In the genomic region with DNA sequence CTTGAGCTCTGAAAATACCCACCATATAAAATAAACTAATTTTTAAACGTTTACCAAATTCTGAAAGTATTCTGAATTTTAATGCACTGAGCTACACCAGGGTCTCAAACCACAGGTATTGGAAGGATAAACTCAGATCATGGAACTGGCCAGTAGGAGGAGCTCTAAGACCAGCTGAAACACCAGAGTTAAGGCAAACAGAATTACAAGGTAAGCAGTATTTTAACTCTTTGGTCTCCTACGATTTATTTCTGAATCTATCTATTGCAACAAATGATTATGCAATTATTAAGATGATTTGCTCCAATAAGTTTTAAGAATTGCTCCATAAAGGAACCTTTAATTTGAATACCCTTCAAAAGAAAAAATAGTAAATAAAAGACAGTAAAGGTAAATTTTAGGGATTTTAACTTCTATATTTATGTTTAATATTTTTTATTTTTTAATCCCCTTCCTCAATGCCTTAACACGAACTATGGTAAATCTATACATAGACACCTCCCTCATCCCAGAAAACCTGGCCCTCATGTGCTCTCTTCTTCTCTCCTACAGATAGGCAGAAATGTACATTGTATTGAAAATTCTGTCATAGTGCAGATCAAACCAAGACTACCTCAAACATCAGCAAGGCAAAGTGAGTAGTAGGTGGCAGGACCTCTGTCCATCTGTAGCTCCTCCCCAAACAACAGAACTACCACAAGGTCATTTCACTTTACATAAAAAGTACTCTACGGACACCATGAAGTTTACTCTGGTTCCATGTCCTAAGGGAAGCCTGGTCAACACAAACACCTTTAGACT, we compare ENCODE assay signal across 9 cellular contexts. TPM values are rescaled to one million over a fixed set of nuclear protein-coding genes. Genes with fewer than 3 reads are reported as not detected.
DNase-seq lines count a peak whose midpoint lies in the region; TF ChIP-seq lines count a peak whose summit lies in the region.
"Had no signal": no experiment of that assay in that cellular context is flagged by ENCODE, and none has a peak within 500 bp of the region (broad histone marks: within the 10 kb centered on the region; RNA-seq: fewer than 3 reads in every experiment).

No MANE protein-coding gene starts in this region.

- TF ChIP-seq CTCF in GM06990 (IDR thresholded peaks at IDR 0.05; ENCODE audit: insufficient read depth, low read length, poor library complexity, severe bottlenecking), result peak; percentile 71
- peak; percentile 96 for TF ChIP-seq CTCF in Loucy (conservative IDR thresholded peaks at IDR 0.05; ENCODE audit: low read length)
- TF ChIP-seq CTCF in prostate gland (IDR thresholded peaks at IDR 0.05), result peak; percentile 72 to 93 (median 88)

- H3K9ac ChIP-seq in Loucy (ENCODE audit: low read depth, low read length, poor library complexity, severe bottlenecking), result no peak overlapping the region

- H3K9me2 ChIP-seq in Loucy (replicated peaks; ENCODE audit: low read depth, low read length), result no peaks in the 10 kb centered on the region

- 29% methylated on average over 4 of the region's 4 CpGs for WGBS in prostate gland

- H3K4me2 ChIP-seq in Loucy (ENCODE audit: low read depth, low read length, poor library complexity, severe bottlenecking), result no peak overlapping the region

- CTCF ChIA-PET in activated naive CD4-positive, alpha-beta T cell treated with anti-CD3 and anti-CD28 coated beads for 36 hours (lab: Charles Lee), result interaction anchor here (0.6 to 9.2 kb wide), 27 partner anchors 9 to 803 kb away, joined by 3 to 104 read pairs (median 4); partner anchors contain the start of gene MED23

- H3K36me3 ChIP-seq in GM06990 (ENCODE audit: control insufficient read depth, insufficient read depth, low read length) (no peaks in the 10 kb centered on the region), H7 (replicated peaks; ENCODE audit: control insufficient read depth, insufficient read depth, low read length) (no peaks in the 10 kb centered on the region; the same call in none of the 2 replicates), Loucy (ENCODE audit: insufficient read depth, low read length) (peaks cover 43% of the 10 kb centered on the region; the same call in 1 of the 2 replicates), prostate gland (no peaks in the 10 kb centered on the region)

- H4K20me1 ChIP-seq in Loucy (ENCODE audit: insufficient read depth, low read length, poor library complexity, severe bottlenecking), result no peaks in the 10 kb centered on the region

- H3K9me3 ChIP-seq in Loucy (ENCODE audit: insufficient read depth, low read depth, low read length) (no peaks in the 10 kb centered on the region), prostate gland (no peaks in the 10 kb centered on the region)

- intact Hi-C loops in activated naive CD4-positive, alpha-beta T cell treated with anti-CD3 and anti-CD28 coated beads for 36 hours (cut with micrococcal nuclease), result loop anchor here (1.0 to 10.0 kb wide), 7 partner anchors 177 to 1029 kb away; partner anchors contain the start of genes EPB41L2 and MED23
- intact Hi-C loops in prostate gland (cut with DNase I), result loop anchor here (2.0 to 10.0 kb wide), 4 partner anchors 182 to 709 kb away; no protein-coding TSS in a partner anchor

- H3K79me2 ChIP-seq in Loucy (ENCODE audit: insufficient read depth, low read length), result no peaks in the 10 kb centered on the region

- no peaks in the 10 kb centered on the region for H3K27me3 Mint-ChIP-seq in activated naive CD4-positive, alpha-beta T cell treated with anti-CD3 and anti-CD28 coated beads for 36 hours (ENCODE audit: low read depth)

- TF ChIP-seq POLR2A in prostate gland (IDR thresholded peaks at IDR 0.05), result no peak

- no peaks in the 10 kb centered on the region for H3K4me1 Mint-ChIP-seq in activated naive CD4-positive, alpha-beta T cell treated with anti-CD3 and anti-CD28 coated beads for 36 hours (ENCODE audit: low read depth)

- H2AFZ ChIP-seq in Loucy (ENCODE audit: low read length), result no peak overlapping the region

- no peak overlapping the region for H3K27ac Mint-ChIP-seq in activated naive CD4-positive, alpha-beta T cell treated with anti-CD3 and anti-CD28 coated beads for 36 hours

- DNase-seq in GM06990 (ENCODE audit: extremely low read depth, insufficient read length) (no peak), H7 (peak; percentile 27), SK-MEL-5 (ENCODE audit: low read depth, low spot score) (peak; percentile 86), glomerular endothelial cell (ENCODE audit: extremely low read depth, low read depth, low spot score) (peak; percentile 80), prostate gland (ENCODE audit: low spot score) (peak; percentile 77), cortex of kidney (lab: John Stamatoyannopoulos, UW) (no peak)
- peak; percentile 86 for DNase-seq in activated naive CD4-positive, alpha-beta T cell treated with anti-CD3 and anti-CD28 coated beads for 36 hours

- H3K9me3 Mint-ChIP-seq in activated naive CD4-positive, alpha-beta T cell treated with anti-CD3 and anti-CD28 coated beads for 36 hours, result no peaks in the 10 kb centered on the region

- H3K27me3 ChIP-seq in GM06990 (replicated peaks; ENCODE audit: control insufficient read depth, insufficient read depth, low read length) (no peaks in the 10 kb centered on the region), H7 (ENCODE audit: control insufficient read depth, insufficient read depth, low read length) (no peaks in the 10 kb centered on the region), Loucy (ENCODE audit: insufficient read depth, low read length, poor library complexity, severe bottlenecking) (no peaks in the 10 kb centered on the region), prostate gland (replicated peaks; ENCODE audit: insufficient read depth) (no peaks in the 10 kb centered on the region)

- H3K4me3 Mint-ChIP-seq in activated naive CD4-positive, alpha-beta T cell treated with anti-CD3 and anti-CD28 coated beads for 36 hours, result no peak overlapping the region

- no peaks in the 10 kb centered on the region for H3F3A ChIP-seq in Loucy (ENCODE audit: low read depth)

- H3K27ac ChIP-seq in prostate gland, result no peak overlapping the region

- H3K4me1 ChIP-seq in Loucy (ENCODE audit: insufficient read depth, low read length, poor library complexity, severe bottlenecking), result no peaks in the 10 kb centered on the region
- H3K4me1 ChIP-seq in prostate gland (replicated peaks), result no peaks in the 10 kb centered on the region

- H3K4me3 ChIP-seq in GM06990 (replicated peaks; ENCODE audit: low read depth, low read length) (no peak overlapping the region), H7 (ENCODE audit: insufficient read depth, low read depth, low read length) (no peak overlapping the region), Loucy (ENCODE audit: low read length, poor library complexity, severe bottlenecking) (no peak overlapping the region), prostate gland (no peak overlapping the region)

- in situ Hi-C loops in SK-MEL-5 (cut with HindIII; ENCODE audit: low pct_unique_long_range_greater_than_20kb, low sequenced_read_pairs), result no loop called here

- no peaks in the 10 kb centered on the region for H3K36me3 Mint-ChIP-seq in activated naive CD4-positive, alpha-beta T cell treated with anti-CD3 and anti-CD28 coated beads for 36 hours (ENCODE audit: low read depth)

RNA-seq across cellular contexts. Expression of gene SMLR1, which starts 58.4 kb away (rescaled TPM):
- total RNA-seq in H7 (2014; rRNA removed; shearing (Covaris generic)), result not detected in 2 replicates
- not detected in 2 replicates for total RNA-seq in SK-MEL-5 (2014; rRNA removed; shearing (Covaris generic))
- not detected in 2 replicates for polyA plus RNA-seq in SK-MEL-5 (2015; cell fraction: cytosol; rRNA removed)
- not detected in 2 replicates for polyA plus RNA-seq in SK-MEL-5 (2015; cell fraction: nucleus; rRNA removed)
- total RNA-seq in activated naive CD4-positive, alpha-beta T cell treated with anti-CD3 and anti-CD28 coated beads for 36 hours, result not detected
- total RNA-seq in glomerular endothelial cell (not detected in 2 replicates), prostate gland (under 1 TPM in 1 of 2 donors, not detected in 1; 0.28 TPM)
- total RNA-seq: temporal lobe had no signal

Comparison
In these comparisons a context has a peak if more than half of its experiments do, and no peak if none do; other contexts are left out.
1. DNase-seq: peak in H7 (single experiment), SK-MEL-5 (single experiment), activated naive CD4-positive, alpha-beta T cell treated with anti-CD3 and anti-CD28 coated beads for 36 hours (single experiment), glomerular endothelial cell (single experiment) and prostate gland (single experiment); none in GM06990 (single experiment) and cortex of kidney (single experiment).
2. Peak in every context shown above with its lines, with median percentiles within 50 percentile points of each other: CTCF ChIP-seq.